ENCODE assay signal across 9 cellular contexts in genomic region chr19:50909240-50910070, GRCh38. TPM values are rescaled to one million over a fixed set of nuclear protein-coding genes. Genes with fewer than 3 reads are reported as not detected.
DNase-seq lines count a peak whose midpoint lies in the region; ATAC-seq and TF ChIP-seq lines count a peak whose summit lies in the region.
"Had no signal": no experiment of that assay in that cellular context is flagged by ENCODE, and none has a peak within 500 bp of the region (broad histone marks: within the 10 kb centered on the region; RNA-seq: fewer than 3 reads in every experiment).

No MANE protein-coding gene starts in this region.

- ATAC-seq in HG02884 (IDR thresholded peaks at IDR 0.05; ENCODE audit: unreplicated experiment) (peak; percentile 60), GM19397 (IDR thresholded peaks at IDR 0.05; ENCODE audit: unreplicated experiment) (no peak)

- peak; percentile 70 for DNase-seq in RWPE1 (ENCODE audit: low spot score)
- peak; percentile 87 for DNase-seq in retina
- DNase-seq in COR-L47 (lab: John Stamatoyannopoulos, UW) = no peak
- no peak for DNase-seq in OCI-M2 (lab: John Stamatoyannopoulos, UW; ENCODE audit: unreplicated experiment)

- peak overlapping the region; percentile 17; the same call in 1 of the 2 replicates for H3K4me3 ChIP-seq in GM08714 (ENCODE audit: low read length)
- H3K4me3 ChIP-seq in ectodermal cell (ENCODE audit: insufficient read depth, low read depth, low read length) = peak overlapping the region; percentile 14
- H3K4me3 ChIP-seq: heart right ventricle had no signal

- POLR2A ChIA-PET in RWPE1 (lab: Yijun Ruan, JAX; ENCODE audit: low non-redundant PET) = no interaction called here

- no peaks in the 10 kb centered on the region for H3K9me3 ChIP-seq in ectodermal cell (ENCODE audit: control insufficient read depth, low read length)
- H3K9me3 ChIP-seq: heart right ventricle had no signal

- CTCF ChIA-PET in RWPE1 (lab: Yijun Ruan, JAX) = no interaction called here

- H3K27ac ChIP-seq in RWPE1 (no peak overlapping the region), ectodermal cell (ENCODE audit: insufficient read depth, low read depth, low read length, poor library complexity, severe bottlenecking) (no peak overlapping the region)
- H3K27ac ChIP-seq: heart right ventricle had no signal

- WGBS in ectodermal cell, 2 experiments = 12 to 15% methylated on average over 36 of the region's 36 CpGs

- no peaks in the 10 kb centered on the region for H3K4me1 ChIP-seq in ectodermal cell (ENCODE audit: control insufficient read depth, insufficient read depth, low read length)

- TF ChIP-seq CTCF in RWPE1 (conservative IDR thresholded peaks at IDR 0.05; ENCODE audit: low read depth) = no peak

- no peaks in the 10 kb centered on the region for H3K36me3 ChIP-seq in ectodermal cell (ENCODE audit: control insufficient read depth, insufficient read depth, low read length)
- H3K36me3 ChIP-seq: heart right ventricle had no signal

- peaks cover 71% of the 10 kb centered on the region for H3K27me3 ChIP-seq in ectodermal cell (ENCODE audit: control insufficient read depth, insufficient read depth, low read length, poor library complexity, severe bottlenecking)

RNA-seq across cellular contexts. Expression of gene KLK4, which starts 1.7 kb away (rescaled TPM):
- not detected for polyA plus RNA-seq in ectodermal cell (2013, experiment 1 of 4)
- polyA plus RNA-seq in ectodermal cell (2013, experiment 2 of 4) = not detected
- not detected for polyA plus RNA-seq in ectodermal cell (2013, experiment 3 of 4)
- polyA plus RNA-seq in ectodermal cell (2013, experiment 4 of 4) = not detected
- polyA plus RNA-seq: heart right ventricle had no signal

RNA-seq across cellular contexts. Expression of gene KLK2, which starts 36.2 kb away (rescaled TPM):
- polyA plus RNA-seq in ectodermal cell (2013, experiment 1 of 4) = not detected
- polyA plus RNA-seq in ectodermal cell (2013, experiment 2 of 4) = not detected
- not detected for polyA plus RNA-seq in ectodermal cell (2013, experiment 3 of 4)
- not detected for polyA plus RNA-seq in ectodermal cell (2013, experiment 4 of 4)
- polyA plus RNA-seq: heart right ventricle had no signal

RNA-seq across cellular contexts. Expression of gene KLK5, which starts 43.4 kb away (rescaled TPM):
- polyA plus RNA-seq in ectodermal cell (2013, experiment 1 of 4) = not detected
- not detected for polyA plus RNA-seq in ectodermal cell (2013, experiment 2 of 4)
- not detected for polyA plus RNA-seq in ectodermal cell (2013, experiment 3 of 4)
- not detected for polyA plus RNA-seq in ectodermal cell (2013, experiment 4 of 4)
- polyA plus RNA-seq: heart right ventricle had no signal

RNA-seq across cellular contexts. Expression of gene KLK3, which starts 54.7 kb away (rescaled TPM):
- not detected for polyA plus RNA-seq in ectodermal cell (2013, experiment 1 of 4)
- not detected for polyA plus RNA-seq in ectodermal cell (2013, experiment 2 of 4)
- polyA plus RNA-seq in ectodermal cell (2013, experiment 3 of 4) = not detected
- not detected for polyA plus RNA-seq in ectodermal cell (2013, experiment 4 of 4)
- polyA plus RNA-seq: heart right ventricle had no signal

RNA-seq across cellular contexts. Expression of gene KLK6, which starts 59.9 kb away (rescaled TPM):
- 1.2 TPM for polyA plus RNA-seq in ectodermal cell (2013, experiment 1 of 4)
- polyA plus RNA-seq in ectodermal cell (2013, experiment 2 of 4) = 0.53 TPM
- polyA plus RNA-seq in ectodermal cell (2013, experiment 3 of 4) = 1.5 TPM
- 0.97 TPM for polyA plus RNA-seq in ectodermal cell (2013, experiment 4 of 4)
- polyA plus RNA-seq: heart right ventricle had no signal

Comparison
In these comparisons a context has a peak if more than half of its experiments do, and no peak if none do; other contexts are left out.
1. DNase-seq: peak in RWPE1 (single experiment) and retina (single experiment); none in COR-L47 (single experiment) and OCI-M2 (single experiment).